26 cellular contexts compared by ENCODE assay signal in genomic region chr6:54188832-54189231, GRCh38.
DNase-seq lines count a peak whose midpoint lies in the region; FAIRE-seq and TF ChIP-seq lines count a peak whose summit lies in the region.
"Had no signal": no experiment of that assay in that cellular context is flagged by ENCODE, and none has a peak within 500 bp of the region (broad histone marks: within the 10 kb centered on the region; RNA-seq: fewer than 3 reads in every experiment).

No MANE protein-coding gene starts in this region.

- H3K9me1 ChIP-seq in keratinocyte (ENCODE audit: control insufficient read depth, extremely low read depth, insufficient read depth, low read length): no peaks in the 10 kb centered on the region

- FAIRE-seq in keratinocyte (lab: Jason Lieb, UNC): no peak

- TF ChIP-seq CTCF in left ventricle myocardium inferior (IDR thresholded peaks at IDR 0.05; ENCODE audit: borderline replicate concordance): no peak
- TF ChIP-seq CTCF in right atrium auricular region (IDR thresholded peaks at IDR 0.05): no peak
- no peak for TF ChIP-seq CTCF in keratinocyte (optimal IDR thresholded peaks at IDR 0.05 in 1 of 3, IDR thresholded peaks at IDR 0.05 in 1 of 3, conservative IDR thresholded peaks at IDR 0.05 in 1 of 3; ENCODE audit: extremely low read depth in 1 of 3, insufficient read depth in 2 of 3, low read length in 3 of 3)

- H3K27ac Mint-ChIP-seq in activated naive CD8-positive, alpha-beta T cell treated with anti-CD3 and anti-CD28 coated beads for 36 hours: no peak overlapping the region
- H3K27ac Mint-ChIP-seq: activated naive CD8-positive, alpha-beta T cell; activated T-cell treated with anti-CD3 and anti-CD28 coated beads, Interleukin-2, amount 50 U/mL, for 24 hours; CD8-positive, alpha-beta T cell; effector memory CD8-positive, alpha-beta T cell; natural killer cell had no signal

- H3K27me3 ChIP-seq in left ventricle myocardium inferior (ENCODE audit: low read depth): no peaks in the 10 kb centered on the region
- H3K27me3 ChIP-seq in right atrium auricular region: no peaks in the 10 kb centered on the region
- no peaks in the 10 kb centered on the region for H3K27me3 ChIP-seq in keratinocyte (ENCODE audit: control insufficient read depth, extremely low read depth, insufficient read depth, low read length)
- H3K27me3 ChIP-seq: suprapubic skin, upper lobe of left lung had no signal

- H2AFZ ChIP-seq in keratinocyte (ENCODE audit: control insufficient read depth, low read length): peak overlapping the region; percentile 35

- H3K79me2 ChIP-seq in keratinocyte (ENCODE audit: control insufficient read depth, insufficient read depth, low read length): no peaks in the 10 kb centered on the region

- peak overlapping the region; percentile 14 for H3K27ac ChIP-seq in left ventricle myocardium inferior (replicated peaks)
- no peak overlapping the region for H3K27ac ChIP-seq in right atrium auricular region
- no peak overlapping the region for H3K27ac ChIP-seq in keratinocyte (ENCODE audit: control insufficient read depth, insufficient read depth, low read length)
- H3K27ac ChIP-seq: lower lobe of right lung, suprapubic skin, upper lobe of left lung had no signal

- no peaks in the 10 kb centered on the region for H3K4me1 Mint-ChIP-seq in activated naive CD8-positive, alpha-beta T cell treated with anti-CD3 and anti-CD28 coated beads for 36 hours
- H3K4me1 Mint-ChIP-seq: natural killer cell had no signal

- H3K9ac ChIP-seq in keratinocyte (ENCODE audit: control insufficient read depth, extremely low read depth, insufficient read depth, low read length): no peak overlapping the region

- no peaks in the 10 kb centered on the region for H3K36me3 Mint-ChIP-seq in activated naive CD8-positive, alpha-beta T cell treated with anti-CD3 and anti-CD28 coated beads for 36 hours
- H3K36me3 Mint-ChIP-seq: activated naive CD8-positive, alpha-beta T cell; CD8-positive, alpha-beta T cell; natural killer cell had no signal

- DNase-seq in left ventricle myocardium inferior (no peak), right atrium auricular region (ENCODE audit: low spot score) (no peak), OCI-M1 (lab: John Stamatoyannopoulos, UW) (peak; percentile 46), keratinocyte (ENCODE audit: low read depth, low spot score) (no peak), iPS-NIHi11 (ENCODE audit: low spot score) (no peak), AG20443 (ENCODE audit: low spot score) (no peak)
- no peak for DNase-seq in stimulated activated CD4-positive, alpha-beta T cell treated with anti-CD3 and anti-CD28 coated beads, Interleukin-1b, Interleukin-23, amount 100 ng/mL, for 48 hours
- DNase-seq in activated naive CD8-positive, alpha-beta T cell treated with anti-CD3 and anti-CD28 coated beads for 36 hours: no peak
- DNase-seq: activated CD4-positive, CD25-positive, alpha-beta regulatory T cell; activated effector memory CD4-positive, alpha-beta T cell treated with anti-CD3 and anti-CD28 coated beads, Interleukin-2, amount 50 U/mL, for 16 hours; activated T-cell treated with anti-CD3 and anti-CD28 coated beads, Interleukin-2, amount 50 U/mL, for 24 hours; aorta; CD8-positive, alpha-beta T cell; cortex of kidney; effector memory CD8-positive, alpha-beta T cell; GOT3; lower lobe of right lung; natural killer cell; NCI-H1930; NCI-H2171 treated with DMSO at 0.1 percent for 48 hours; NCI-H510A; SHP77 treated with DMSO at 0.1 percent for 48 hours; stimulated activated naive CD4-positive, alpha-beta T cell; upper lobe of left lung had no signal

- dilution Hi-C loops in keratinocyte (cut with MboI; ENCODE audit: extremely low pct_ligation_motif_present, low sequenced_read_pairs): no loop called here

- H3K36me3 ChIP-seq in left ventricle myocardium inferior: peaks cover 5% of the 10 kb centered on the region
- H3K36me3 ChIP-seq in right atrium auricular region: no peaks in the 10 kb centered on the region
- no peaks in the 10 kb centered on the region for H3K36me3 ChIP-seq in keratinocyte (ENCODE audit: control insufficient read depth in 2 of 2, extremely low read depth in 1 of 2, insufficient read depth in 2 of 2, low read length in 2 of 2)
- H3K36me3 ChIP-seq: lower lobe of right lung, suprapubic skin, upper lobe of left lung had no signal

- H3K4me3 Mint-ChIP-seq in activated naive CD8-positive, alpha-beta T cell treated with anti-CD3 and anti-CD28 coated beads for 36 hours: no peak overlapping the region
- H3K4me3 Mint-ChIP-seq: activated naive CD8-positive, alpha-beta T cell; activated T-cell treated with anti-CD3 and anti-CD28 coated beads, Interleukin-2, amount 50 U/mL, for 24 hours; CD8-positive, alpha-beta T cell; effector memory CD8-positive, alpha-beta T cell; natural killer cell had no signal

- H3K4me1 ChIP-seq in left ventricle myocardium inferior: peaks cover 14% of the 10 kb centered on the region
- H3K4me1 ChIP-seq in right atrium auricular region: peaks cover 0 to 9% of the 10 kb centered on the region in 2 donors
- no peaks in the 10 kb centered on the region for H3K4me1 ChIP-seq in keratinocyte (ENCODE audit: control insufficient read depth, extremely low read depth, insufficient read depth, low read length)
- H3K4me1 ChIP-seq: lower lobe of right lung, suprapubic skin had no signal

- intact Hi-C loops in left ventricle myocardium inferior (cut with micrococcal nuclease): no loop called here

- no peak overlapping the region for H3K4me2 ChIP-seq in keratinocyte (ENCODE audit: control insufficient read depth, extremely low read depth, insufficient read depth, low read depth, low read length)

- H3K4me3 ChIP-seq in left ventricle myocardium inferior: no peak overlapping the region
- no peak overlapping the region for H3K4me3 ChIP-seq in right atrium auricular region
- H3K4me3 ChIP-seq in keratinocyte (ENCODE audit: control insufficient read depth in 2 of 3, extremely low read depth in 1 of 3, insufficient read depth in 2 of 3, low read depth in 1 of 3, low read length in 3 of 3): no peak overlapping the region
- H3K4me3 ChIP-seq: lower lobe of right lung, suprapubic skin, upper lobe of left lung had no signal

- peaks cover 2% of the 10 kb centered on the region for H3K9me3 Mint-ChIP-seq in activated naive CD8-positive, alpha-beta T cell treated with anti-CD3 and anti-CD28 coated beads for 36 hours
- H3K9me3 Mint-ChIP-seq: activated T-cell treated with anti-CD3 and anti-CD28 coated beads, Interleukin-2, amount 50 U/mL, for 24 hours; CD8-positive, alpha-beta T cell had no signal

- no peaks in the 10 kb centered on the region for H3K27me3 Mint-ChIP-seq in activated naive CD8-positive, alpha-beta T cell treated with anti-CD3 and anti-CD28 coated beads for 36 hours
- H3K27me3 Mint-ChIP-seq: activated naive CD8-positive, alpha-beta T cell; activated T-cell treated with anti-CD3 and anti-CD28 coated beads, Interleukin-2, amount 50 U/mL, for 24 hours; effector memory CD8-positive, alpha-beta T cell had no signal

- no peaks in the 10 kb centered on the region for H4K20me1 ChIP-seq in keratinocyte (ENCODE audit: control insufficient read depth, extremely low read depth, insufficient read depth, low read length)

- no peaks in the 10 kb centered on the region for H3K9me3 ChIP-seq in left ventricle myocardium inferior (replicated peaks)
- no peaks in the 10 kb centered on the region for H3K9me3 ChIP-seq in right atrium auricular region
- no peaks in the 10 kb centered on the region for H3K9me3 ChIP-seq in keratinocyte (ENCODE audit: control insufficient read depth, low read depth, low read length)
- H3K9me3 ChIP-seq: lower lobe of right lung, suprapubic skin, upper lobe of left lung had no signal
